Comparison of ENCODE assay signal across 18 cellular contexts in genomic region chr21:40686526-40686925, GRCh38.
DNase-seq lines count a peak whose midpoint lies in the region; ATAC-seq and TF ChIP-seq lines count a peak whose summit lies in the region.
"Had no signal": no experiment of that assay in that cellular context is flagged by ENCODE, and none has a peak within 500 bp of the region (broad histone marks: within the 10 kb centered on the region; RNA-seq: fewer than 3 reads in every experiment).

No MANE protein-coding gene starts in this region.

- TF ChIP-seq POLR2A in body of pancreas (IDR thresholded peaks at IDR 0.05) (no peak), adrenal gland (IDR thresholded peaks at IDR 0.05) (no peak)

- no peaks in the 10 kb centered on the region for H3K36me3 Mint-ChIP-seq in brain
- H3K36me3 Mint-ChIP-seq in neural progenitor cell = no peaks in the 10 kb centered on the region
- H3K36me3 Mint-ChIP-seq: CD14-positive monocyte; CD4-positive, alpha-beta memory T cell; IgD-negative memory B cell had no signal

- H3K27ac ChIP-seq in neural progenitor cell = peak overlapping the region; percentile 45
- H3K27ac ChIP-seq in body of pancreas = no peak overlapping the region
- no peak overlapping the region for H3K27ac ChIP-seq in adrenal gland
- H3K27ac ChIP-seq: 22Rv1, A549, BLaER1 had no signal

- no peaks in the 10 kb centered on the region for H3K36me3 ChIP-seq in neural progenitor cell
- no peaks in the 10 kb centered on the region for H3K36me3 ChIP-seq in body of pancreas (replicated peaks in 1 of 2; ENCODE audit: insufficient read depth in 1 of 2, low read depth in 2 of 2)
- H3K36me3 ChIP-seq in adrenal gland (replicated peaks in 1 of 2) = no peaks in the 10 kb centered on the region
- H3K36me3 ChIP-seq: BLaER1 had no signal

- H3K4me3 ChIP-seq in neural progenitor cell = no peak overlapping the region
- H3K4me3 ChIP-seq in body of pancreas = no peak overlapping the region
- no peak overlapping the region for H3K4me3 ChIP-seq in adrenal gland
- H3K4me3 ChIP-seq: A549, BLaER1 had no signal

- no peaks in the 10 kb centered on the region for H3K9me3 ChIP-seq in neural progenitor cell (ENCODE audit: low read depth)
- H3K9me3 ChIP-seq in body of pancreas = no peaks in the 10 kb centered on the region
- H3K9me3 ChIP-seq in adrenal gland (replicated peaks in 1 of 3) = no peaks in the 10 kb centered on the region
- H3K9me3 ChIP-seq: A549, BLaER1 had no signal

- peaks cover 0 to 53% (median 8%) of the 10 kb centered on the region in 5 experiments for H3K9me3 Mint-ChIP-seq in brain
- peaks cover 3% of the 10 kb centered on the region for H3K9me3 Mint-ChIP-seq in neural progenitor cell
- H3K9me3 Mint-ChIP-seq: H9 had no signal

- no peak for ATAC-seq in body of pancreas
- ATAC-seq: A549, HepG2 had no signal

- H3K4me1 Mint-ChIP-seq in brain (peaks cover 77% of the 10 kb centered on the region), neural progenitor cell (peaks cover 39% of the 10 kb centered on the region)
- H3K4me1 Mint-ChIP-seq: CD14-positive monocyte; CD4-positive, alpha-beta memory T cell had no signal

- peaks cover 17% of the 10 kb centered on the region for H3F3A ChIP-seq in neural progenitor cell (ENCODE audit: low read depth)

- peak; percentile 16 for DNase-seq in DMS 273 (lab: John Stamatoyannopoulos, UW; ENCODE audit: unreplicated experiment)
- no peak for DNase-seq in DMS 273 treated with DMSO at 0.1 percent for 48 hours (lab: John Stamatoyannopoulos, UW)
- DNase-seq in NCI-H82 (lab: John Stamatoyannopoulos, UW) = peak; percentile 84
- peak; percentile 40 for DNase-seq in neural progenitor cell (ENCODE audit: low spot score)
- DNase-seq in body of pancreas = no peak
- DNase-seq in adrenal gland = no peak
- DNase-seq in middle frontal gyrus (ENCODE audit: extremely low spot score, low spot score) = no peak
- DNase-seq: Calu3; CD4-positive, alpha-beta memory T cell; GDM1; H9 had no signal

- no peaks in the 10 kb centered on the region for H4K20me1 ChIP-seq in neural progenitor cell (ENCODE audit: low read depth)
- H4K20me1 ChIP-seq: BLaER1 had no signal

- H3K4me3 Mint-ChIP-seq in brain (no peak overlapping the region), neural progenitor cell (no peak overlapping the region)
- H3K4me3 Mint-ChIP-seq: CD14-positive monocyte; CD4-positive, alpha-beta memory T cell; H9; IgD-negative memory B cell had no signal

- peak overlapping the region in 3 of 5 experiments; percentile 17 to 58 (median 38) for H3K27ac Mint-ChIP-seq in brain
- H3K27ac Mint-ChIP-seq in neural progenitor cell = no peak overlapping the region
- H3K27ac Mint-ChIP-seq: CD14-positive monocyte; CD4-positive, alpha-beta memory T cell; IgD-negative memory B cell had no signal

- H3K4me2 ChIP-seq in neural progenitor cell = peak overlapping the region; percentile 34
- H3K4me2 ChIP-seq: A549, BLaER1 had no signal

- H3K27me3 ChIP-seq in neural progenitor cell (no peaks in the 10 kb centered on the region), body of pancreas (no peaks in the 10 kb centered on the region), adrenal gland (no peaks in the 10 kb centered on the region)
- H3K27me3 ChIP-seq: BLaER1 had no signal

- no peak for TF ChIP-seq CTCF in brain (conservative IDR thresholded peaks at IDR 0.05)
- no peak for TF ChIP-seq CTCF in neural progenitor cell (IDR thresholded peaks at IDR 0.05)
- no peak for TF ChIP-seq CTCF in body of pancreas (IDR thresholded peaks at IDR 0.05)
- no peak for TF ChIP-seq CTCF in adrenal gland (IDR thresholded peaks at IDR 0.05)

- intact Hi-C loops in body of pancreas (cut with DNase I) = no loop called here
- intact Hi-C loops in adrenal gland (cut with DNase I) = no loop called here

- 82 to 85% methylated on average over 5 of the region's 5 CpGs for WGBS in body of pancreas, 2 donors
- WGBS in adrenal gland, 4 donors = 80 to 88% (median 86%) methylated on average over 4 to 5 of the region's 5 CpGs

- no peaks in the 10 kb centered on the region for H3K79me2 ChIP-seq in neural progenitor cell (ENCODE audit: low read depth)

- H3K4me1 ChIP-seq in neural progenitor cell (peaks cover 26% of the 10 kb centered on the region), body of pancreas (no peaks in the 10 kb centered on the region), adrenal gland (replicated peaks in 1 of 2) (no peaks in the 10 kb centered on the region)
- H3K4me1 ChIP-seq: A549, BLaER1 had no signal

- H2AFZ ChIP-seq in neural progenitor cell (replicated peaks) = no peak overlapping the region

- peaks cover 3% of the 10 kb centered on the region for H3K27me3 Mint-ChIP-seq in brain
- H3K27me3 Mint-ChIP-seq in neural progenitor cell (ENCODE audit: insufficient read depth, low read depth) = peaks cover 6% of the 10 kb centered on the region
- H3K27me3 Mint-ChIP-seq: CD4-positive, alpha-beta memory T cell; IgD-negative memory B cell had no signal

- H3K9ac ChIP-seq in neural progenitor cell = no peak overlapping the region
- H3K9ac ChIP-seq: BLaER1 had no signal

Comparison
In these comparisons a context has a peak if more than half of its experiments do, and no peak if none do; other contexts are left out.
1. DNase-seq: peak in DMS 273 (single experiment), NCI-H82 (single experiment) and neural progenitor cell (single experiment); none in DMS 273 treated with DMSO at 0.1 percent for 48 hours (single experiment), body of pancreas (0 of 4), adrenal gland (0 of 7) and middle frontal gyrus (single experiment).